10 cellular contexts compared by ENCODE assay signal in the genomic region with DNA sequence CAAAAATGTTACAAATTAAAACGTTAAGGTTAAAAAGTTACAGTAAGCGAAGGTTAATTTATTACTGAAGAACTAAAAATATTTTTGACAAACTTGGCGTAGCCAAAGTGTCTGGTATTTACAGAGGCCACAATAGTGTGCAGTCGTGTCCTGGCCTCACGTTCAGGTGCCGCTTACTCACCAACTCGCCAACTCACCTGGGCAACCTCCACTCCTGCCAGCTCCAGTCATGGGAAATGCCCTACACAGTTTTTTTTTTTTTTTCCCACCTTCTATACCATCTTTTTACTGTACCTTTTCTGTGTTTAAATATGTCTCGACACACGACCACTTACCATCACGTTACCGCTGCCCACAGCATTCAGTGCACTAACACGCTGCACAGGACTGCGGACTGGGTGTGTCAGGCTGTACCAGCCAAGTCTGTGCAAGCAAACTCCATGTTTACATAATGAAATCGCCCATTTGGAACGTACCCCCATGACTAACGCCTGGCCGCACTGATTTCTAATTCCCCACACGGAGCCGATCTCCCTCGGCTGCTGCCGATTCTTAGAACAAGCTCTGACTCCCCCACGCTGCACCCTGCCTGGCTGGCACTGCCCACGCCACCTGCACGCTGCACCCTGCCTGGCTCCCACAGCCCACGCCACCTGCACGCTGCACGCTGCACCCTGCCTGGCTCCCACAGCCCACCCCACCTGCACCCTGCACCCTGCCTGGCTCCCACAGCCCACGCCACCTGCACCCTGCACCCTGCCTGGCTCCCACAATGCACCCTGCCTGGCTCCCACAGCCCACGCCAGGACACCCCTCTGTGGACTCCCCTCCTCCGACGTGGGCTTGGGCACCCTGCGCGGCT.
A peak's percentile ranks its signal among the peaks of the same experiment; 100 is the strongest.
DNase-seq lines count a peak whose midpoint lies in the region; ATAC-seq and TF ChIP-seq lines count a peak whose summit lies in the region.
"Had no signal": no experiment of that assay in that cellular context is flagged by ENCODE, and none has a peak within 500 bp of the region (broad histone marks: within the 10 kb centered on the region; RNA-seq: fewer than 3 reads in every experiment).

No MANE protein-coding gene starts in this region.

- TF ChIP-seq CTCF in left lung (IDR thresholded peaks at IDR 0.05) (no peak), upper lobe of right lung (IDR thresholded peaks at IDR 0.05) (no peak)

- intact Hi-C loops in cardiac septum (cut with DNase I) (no loop called here), Right ventricle myocardium superior (cut with DNase I) (loop anchor here (5.0 kb wide), 1 partner anchor 369 kb away; no protein-coding TSS in a partner anchor), left lung (cut with DNase I) (no loop called here), upper lobe of right lung (cut with DNase I) (no loop called here)

- H3K9me3 ChIP-seq in left lung (no peaks in the 10 kb centered on the region), upper lobe of right lung (no peaks in the 10 kb centered on the region)
- H3K9me3 ChIP-seq: SK-N-SH had no signal

- peak; percentile 62 for DNase-seq in cardiac septum (ENCODE audit: low spot score)
- DNase-seq in Right ventricle myocardium superior: no peak
- DNase-seq in brain pericyte (ENCODE audit: low read depth, low spot score): peak; percentile 41
- DNase-seq in left lung: no peak
- peak; percentile 48 for DNase-seq in upper lobe of right lung
- no peak for DNase-seq in KG1 (lab: John Stamatoyannopoulos, UW)
- no peak for DNase-seq in activated CD4-positive, alpha-beta T cell treated with anti-CD3 and anti-CD28 coated beads for 1 hour
- no peak for DNase-seq in COLO829 (ENCODE audit: low spot score)
- DNase-seq: SK-N-SH had no signal

- no peak overlapping the region for H3K4me3 ChIP-seq in left lung
- no peak overlapping the region for H3K4me3 ChIP-seq in upper lobe of right lung

- no peak for ATAC-seq in Right ventricle myocardium superior (ENCODE audit: poor library complexity)
- peak; percentile 15 for ATAC-seq in left lung
- peak; percentile 11 for ATAC-seq in upper lobe of right lung
- ATAC-seq: activated CD8-positive, alpha-beta memory T cell treated with anti-CD3 and anti-CD28 coated beads, Interleukin-2, amount 10 ng/mL, durations not matched to agents 7 days and 5 days had no signal

- H3K4me1 ChIP-seq in left lung (no peaks in the 10 kb centered on the region), upper lobe of right lung (no peaks in the 10 kb centered on the region)

- no peaks in the 10 kb centered on the region for H3K27me3 ChIP-seq in left lung
- H3K27me3 ChIP-seq in upper lobe of right lung: no peaks in the 10 kb centered on the region

- H3K36me3 ChIP-seq in left lung: no peaks in the 10 kb centered on the region
- peaks cover 10% of the 10 kb centered on the region for H3K36me3 ChIP-seq in upper lobe of right lung

- H3K27ac ChIP-seq in left lung (no peak overlapping the region), upper lobe of right lung (no peak overlapping the region)

Comparison
In these comparisons a context has a peak if more than half of its experiments do, and no peak if none do; other contexts are left out.
1. DNase-seq: peak in cardiac septum (single experiment), brain pericyte (single experiment) and upper lobe of right lung (single experiment); none in Right ventricle myocardium superior (single experiment), left lung (0 of 2), KG1 (single experiment), activated CD4-positive, alpha-beta T cell treated with anti-CD3 and anti-CD28 coated beads for 1 hour (single experiment) and COLO829 (single experiment).